ENCODE assay signal across 1 cellular context in the genomic region with DNA sequence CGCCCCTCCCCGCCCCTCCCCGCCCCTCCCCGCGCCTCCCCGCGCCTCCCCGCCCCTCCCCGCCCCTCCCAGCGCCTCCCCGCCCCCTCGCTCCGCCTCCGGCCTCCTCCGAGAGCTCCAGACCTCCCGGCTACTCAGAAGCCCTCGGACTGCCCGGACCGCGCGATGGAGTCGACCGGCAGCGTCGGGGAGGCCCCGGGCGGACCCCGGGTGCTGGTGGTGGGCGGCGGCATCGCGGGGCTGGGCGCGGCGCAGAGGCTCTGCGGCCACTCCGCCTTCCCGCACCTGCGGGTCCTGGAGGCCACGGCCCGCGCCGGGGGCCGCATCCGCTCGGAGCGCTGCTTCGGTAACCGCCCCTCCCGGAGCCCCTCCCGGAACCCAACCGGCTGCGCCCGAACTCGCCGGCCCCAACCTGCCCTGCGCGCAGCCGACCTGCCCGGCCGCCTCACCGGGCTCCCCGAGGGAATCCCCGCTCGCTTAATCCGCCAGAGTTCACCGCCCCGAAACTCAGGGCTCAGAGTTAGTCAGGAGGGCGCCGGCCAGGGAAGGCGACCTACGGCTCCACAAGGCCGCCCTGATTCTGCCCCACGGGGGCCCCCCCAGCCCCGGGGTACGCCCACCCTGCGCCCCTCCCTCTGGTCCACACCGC.
A peak's percentile ranks its signal among the peaks of the same experiment; 100 is the strongest.
TF ChIP-seq lines count a peak whose summit lies in the region.

A gene (plus strand): TSS at position 111 of the 649 bp plus-strand sequence. CDS start 55 bp downstream, at position 166.

TF ChIP-seq in K562, 482 proteins besides CTCF, POLR2A, EP300 and RAD21 (continued from another document):
- TF ChIP-seq, protein P1, sequence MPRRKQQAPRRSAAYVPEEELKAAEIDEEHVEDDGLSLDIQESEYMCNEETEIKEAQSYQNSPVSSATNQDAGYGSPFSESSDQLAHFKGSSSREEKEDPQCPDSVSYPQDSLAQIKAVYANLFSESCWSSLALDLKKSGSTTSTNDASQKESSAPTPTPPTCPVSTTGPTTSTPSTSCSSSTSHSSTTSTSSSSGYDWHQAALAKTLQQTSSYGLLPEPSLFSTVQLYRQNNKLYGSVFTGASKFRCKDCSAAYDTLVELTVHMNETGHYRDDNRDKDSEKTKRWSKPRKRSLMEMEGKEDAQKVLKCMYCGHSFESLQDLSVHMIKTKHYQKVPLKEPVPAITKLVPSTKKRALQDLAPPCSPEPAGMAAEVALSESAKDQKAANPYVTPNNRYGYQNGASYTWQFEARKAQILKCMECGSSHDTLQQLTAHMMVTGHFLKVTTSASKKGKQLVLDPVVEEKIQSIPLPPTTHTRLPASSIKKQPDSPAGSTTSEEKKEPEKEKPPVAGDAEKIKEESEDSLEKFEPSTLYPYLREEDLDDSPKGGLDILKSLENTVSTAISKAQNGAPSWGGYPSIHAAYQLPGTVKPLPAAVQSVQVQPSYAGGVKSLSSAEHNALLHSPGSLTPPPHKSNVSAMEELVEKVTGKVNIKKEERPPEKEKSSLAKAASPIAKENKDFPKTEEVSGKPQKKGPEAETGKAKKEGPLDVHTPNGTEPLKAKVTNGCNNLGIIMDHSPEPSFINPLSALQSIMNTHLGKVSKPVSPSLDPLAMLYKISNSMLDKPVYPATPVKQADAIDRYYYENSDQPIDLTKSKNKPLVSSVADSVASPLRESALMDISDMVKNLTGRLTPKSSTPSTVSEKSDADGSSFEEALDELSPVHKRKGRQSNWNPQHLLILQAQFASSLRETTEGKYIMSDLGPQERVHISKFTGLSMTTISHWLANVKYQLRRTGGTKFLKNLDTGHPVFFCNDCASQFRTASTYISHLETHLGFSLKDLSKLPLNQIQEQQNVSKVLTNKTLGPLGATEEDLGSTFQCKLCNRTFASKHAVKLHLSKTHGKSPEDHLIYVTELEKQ (CRISPR knock-in tag; IDR thresholded peaks at IDR 0.05), result no peak
- TF ChIP-seq, protein P2, sequence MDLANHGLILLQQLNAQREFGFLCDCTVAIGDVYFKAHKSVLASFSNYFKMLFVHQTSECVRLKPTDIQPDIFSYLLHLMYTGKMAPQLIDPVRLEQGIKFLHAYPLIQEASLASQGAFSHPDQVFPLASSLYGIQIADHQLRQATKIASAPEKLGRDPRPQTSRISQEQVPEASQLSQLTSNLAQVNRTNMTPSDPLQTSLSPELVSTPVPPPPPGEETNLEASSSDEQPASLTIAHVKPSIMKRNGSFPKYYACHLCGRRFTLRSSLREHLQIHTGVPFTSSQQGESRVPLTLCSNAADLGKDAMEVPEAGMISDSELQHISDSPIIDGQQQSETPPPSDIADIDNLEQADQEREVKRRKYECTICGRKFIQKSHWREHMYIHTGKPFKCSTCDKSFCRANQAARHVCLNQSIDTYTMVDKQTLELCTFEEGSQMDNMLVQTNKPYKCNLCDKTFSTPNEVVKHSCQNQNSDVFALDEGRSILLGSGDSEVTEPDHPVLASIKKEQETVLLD (IDR thresholded peaks at IDR 0.05), result no peak
- TF ChIP-seq CCNT2 (IDR thresholded peaks at IDR 0.05; ENCODE audit: borderline replicate concordance, extremely low read depth, insufficient read length, low read depth, low read length) (peak; percentile 56), NEUROD1 (IDR thresholded peaks at IDR 0.05; ENCODE audit: borderline replicate concordance, low read depth, low read length, partially characterized antibody) (no peak), BRD4 (IDR thresholded peaks at IDR 0.05) (no peak), CHD2 (IDR thresholded peaks at IDR 0.05; ENCODE audit: low read depth, low read length) (no peak), SNIP1 (IDR thresholded peaks at IDR 0.05; ENCODE audit: low read depth) (no peak), KLF10 (CRISPR knock-in tag; IDR thresholded peaks at IDR 0.05) (no peak), NCOA1 (IDR thresholded peaks at IDR 0.05; ENCODE audit: low read depth) (no peak), MAZ (CRISPR knock-in tag; conservative IDR thresholded peaks at IDR 0.05 in 1 of 2, IDR thresholded peaks at IDR 0.05 in 1 of 2) (peak; percentile 3 to 20; a peak in 1 of 4 replicates)
- TF ChIP-seq, protein P3, sequence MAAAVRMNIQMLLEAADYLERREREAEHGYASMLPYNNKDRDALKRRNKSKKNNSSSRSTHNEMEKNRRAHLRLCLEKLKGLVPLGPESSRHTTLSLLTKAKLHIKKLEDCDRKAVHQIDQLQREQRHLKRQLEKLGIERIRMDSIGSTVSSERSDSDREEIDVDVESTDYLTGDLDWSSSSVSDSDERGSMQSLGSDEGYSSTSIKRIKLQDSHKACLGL (CRISPR knock-in tag; IDR thresholded peaks at IDR 0.05; ENCODE audit: borderline replicate concordance, poor library complexity, severe bottlenecking), result no peak
TF ChIP-seq in K562: peak in this region for 17.
